23 cellular contexts compared by ENCODE assay signal in genomic region chr2:239424337-239425045, GRCh38.
"Had no signal": no experiment of that assay in that cellular context is flagged by ENCODE, and none has a peak within 500 bp of the region (broad histone marks: within the 10 kb centered on the region; RNA-seq: fewer than 3 reads in every experiment).

No MANE protein-coding gene starts in this region.

- H3K36me3 ChIP-seq: heart right ventricle, left ventricle myocardium inferior, neutrophil, right atrium auricular region, right lobe of liver, uterus had no signal

- H3K27ac ChIP-seq: heart right ventricle, hepatocyte, left ventricle myocardium inferior, neutrophil, parathyroid adenoma, right atrium auricular region, right lobe of liver, skin epidermis, uterus had no signal

- H3K4me2 ChIP-seq: hepatocyte had no signal

- ATAC-seq: heart right ventricle; naive thymus-derived CD8-positive, alpha-beta T cell had no signal

- H3K4me3 ChIP-seq: heart right ventricle, hepatocyte, left ventricle myocardium inferior, lung, right atrium auricular region, right lobe of liver, skin epidermis, uterus had no signal

- H3K9me3 ChIP-seq: heart right ventricle, left ventricle myocardium inferior, neutrophil, right atrium auricular region, right lobe of liver, uterus had no signal

- H3K27me3 ChIP-seq: hepatocyte, neutrophil, right atrium auricular region, right lobe of liver, uterus had no signal

- DNase-seq: heart right ventricle; islet precursor cell; left ventricle myocardium inferior; naive thymus-derived CD8-positive, alpha-beta T cell; occipital lobe; right lobe of liver; stimulated activated CD4-positive, alpha-beta T cell treated with anti-CD3 and anti-CD28 coated beads, Interleukin-12 subunit alpha, Interleukin-12 subunit beta, amount 100 ng/mL, for 4 hours; stimulated activated CD4-positive, alpha-beta T cell treated with anti-CD3 and anti-CD28 coated beads, Interleukin-15, amount 100 ng/mL, for 24 hours; stimulated activated CD4-positive, alpha-beta T cell treated with anti-CD3 and anti-CD28 coated beads, Interleukin-2, amount 100 ng/mL, for 24 hours; stimulated activated CD4-positive, alpha-beta T cell treated with anti-CD3 and anti-CD28 coated beads, Interleukin-4, amount 100 ng/mL, for 1 hour; stimulated activated naive CD4-positive, alpha-beta T cell; trophoblast cell; uterus had no signal

- H3K36me3 Mint-ChIP-seq: naive thymus-derived CD8-positive, alpha-beta T cell had no signal

- H3K4me1 Mint-ChIP-seq: naive thymus-derived CD8-positive, alpha-beta T cell; nephron had no signal

- H3K4me1 ChIP-seq: heart right ventricle, left ventricle myocardium inferior, parathyroid adenoma, right atrium auricular region, right lobe of liver, uterus had no signal

- H3K4me3 Mint-ChIP-seq: naive thymus-derived CD8-positive, alpha-beta T cell; nephron; neural crest cell; stimulated activated naive CD8-positive, alpha-beta T cell treated with anti-CD3 and anti-CD28 coated beads, Interleukin-15, Interleukin-2, amounts not matched to agents 100 ng/mL and 50 ng/mL, for 24 hours had no signal

- H3K27ac Mint-ChIP-seq: naive thymus-derived CD8-positive, alpha-beta T cell; nephron; progenitor cell of endocrine pancreas; stimulated activated naive CD8-positive, alpha-beta T cell treated with anti-CD3 and anti-CD28 coated beads, Interleukin-15, Interleukin-2, amounts not matched to agents 100 ng/mL and 50 ng/mL, for 24 hours had no signal

- H2AFZ ChIP-seq: hepatocyte, parathyroid adenoma had no signal

- H3K9ac ChIP-seq: parathyroid adenoma had no signal

- H3K9me3 Mint-ChIP-seq: naive thymus-derived CD8-positive, alpha-beta T cell; nephron; neural crest cell; stimulated activated naive CD8-positive, alpha-beta T cell treated with anti-CD3 and anti-CD28 coated beads, Interleukin-15, Interleukin-2, amounts not matched to agents 100 ng/mL and 50 ng/mL, for 24 hours had no signal
